Comparison of ENCODE assay signal across 33 cellular contexts in genomic region chr11:11297578-11297977, GRCh38. TPM values are rescaled to one million over a fixed set of nuclear protein-coding genes. Genes with fewer than 3 reads are reported as not detected.
DNase-seq lines count a peak whose midpoint lies in the region; ATAC-seq and TF ChIP-seq lines count a peak whose summit lies in the region.
"Had no signal": no experiment of that assay in that cellular context is flagged by ENCODE, and none has a peak within 500 bp of the region (broad histone marks: within the 10 kb centered on the region; RNA-seq: fewer than 3 reads in every experiment).

No MANE protein-coding gene starts in this region.

- H3K36me3 Mint-ChIP-seq in activated CD4-positive, alpha-beta memory T cell treated with anti-CD3 and anti-CD28 coated beads for 36 hours = no peaks in the 10 kb centered on the region
- no peaks in the 10 kb centered on the region for H3K36me3 Mint-ChIP-seq in activated CD4-positive, alpha-beta memory T cell treated with anti-CD3 and anti-CD28 coated beads, Interleukin-2, amount 10 ng/mL, durations not matched to agents 7 days and 5 days (ENCODE audit: low read depth)
- H3K36me3 Mint-ChIP-seq: CD4-positive, alpha-beta memory T cell; mesothelial cell of epicardium; naive B cell had no signal

- H3K18ac ChIP-seq in neuronal stem cell (ENCODE audit: low read length) = peak overlapping the region; percentile 49

- no peak overlapping the region for H3K9ac ChIP-seq in neuronal stem cell (ENCODE audit: low read depth, low read length, poor library complexity)

- no peak overlapping the region for H2BK12ac ChIP-seq in neuronal stem cell (ENCODE audit: low read length)

- H3K23ac ChIP-seq in neuronal stem cell (ENCODE audit: low read depth, low read length, poor library complexity) = no peak overlapping the region

- no peak overlapping the region for H2AFZ ChIP-seq in neuronal stem cell (ENCODE audit: low read length)
- H2AFZ ChIP-seq in osteoblast (ENCODE audit: low read length) = no peak overlapping the region

- ATAC-seq in RWPE2 (ENCODE audit: low read depth) (0 out of 3 replicates have a peak, but pooled peaks have one; percentile 14), esophagus mucosa (no peak)
- ATAC-seq: A549; effector memory CD8-positive, alpha-beta T cell; HCT116; HepG2; psoas muscle had no signal

- peak; percentile 14 for DNase-seq in activated CD4-positive, alpha-beta memory T cell treated with anti-CD3 and anti-CD28 coated beads for 36 hours
- no peak for DNase-seq in activated CD4-positive, alpha-beta memory T cell treated with anti-CD3 and anti-CD28 coated beads, Interleukin-2, amount 10 ng/mL, durations not matched to agents 7 days and 5 days
- DNase-seq in RWPE2 (ENCODE audit: low spot score) (no peak), neuronal stem cell (ENCODE audit: low spot score) (no peak), osteoblast (ENCODE audit: insufficient read length, low spot score, missing footprints) (no peak), NOMO-1 treated with dmso at 0.1 percent for 144 hours (lab: John Stamatoyannopoulos, UW; ENCODE audit: unreplicated experiment) (no peak)
- DNase-seq: activated CD4-positive, alpha-beta T cell treated with anti-CD3 and anti-CD28 coated beads, Interleukin-2, amount 50 U/mL, for 1 hour; activated CD4-positive, CD25-positive, alpha-beta regulatory T cell; activated naive CD4-positive, alpha-beta T cell treated with Interleukin-2 at 50 U/mL for 16 hours; CD4-positive, alpha-beta memory T cell; central memory CD4-positive, alpha-beta T cell; cortex of kidney; effector memory CD8-positive, alpha-beta T cell; erythroblast; heart left ventricle; islet precursor cell; Kasumi-1; naive B cell; NCI-H1930; NCI-H226; NCI-H774; psoas muscle; RPMI8226; stimulated activated CD4-positive, alpha-beta T cell treated with anti-CD3 and anti-CD28 coated beads, Interleukin-4, amount 100 ng/mL, for 24 hours; T-helper 1 cell; transverse colon had no signal

- H3K4me2 ChIP-seq in neuronal stem cell (ENCODE audit: insufficient read depth, low read length, poor library complexity, severe bottlenecking) = no peak overlapping the region
- no peak overlapping the region for H3K4me2 ChIP-seq in osteoblast (ENCODE audit: insufficient read depth, low read length)
- H3K4me2 ChIP-seq: A549 had no signal

- no peak overlapping the region for H2BK120ac ChIP-seq in neuronal stem cell (ENCODE audit: low read depth, low read length)

- H3K36me3 ChIP-seq in HEK293 (ENCODE audit: control insufficient read depth in 2 of 2, insufficient read depth in 1 of 2, low read length in 2 of 2) (no peaks in the 10 kb centered on the region), RWPE2 (ENCODE audit: low read depth) (no peaks in the 10 kb centered on the region), neuronal stem cell (replicated peaks in 1 of 2; ENCODE audit: control insufficient read depth in 2 of 2, insufficient read depth in 2 of 2, low read length in 2 of 2) (no peaks in the 10 kb centered on the region), osteoblast (ENCODE audit: insufficient read depth, low read length) (no peaks in the 10 kb centered on the region)
- H3K36me3 ChIP-seq: transverse colon had no signal

- H4K20me1 ChIP-seq in osteoblast (ENCODE audit: insufficient read depth, low read length) = no peaks in the 10 kb centered on the region

- no peaks in the 10 kb centered on the region for H3K4me1 Mint-ChIP-seq in activated CD4-positive, alpha-beta memory T cell treated with anti-CD3 and anti-CD28 coated beads for 36 hours (ENCODE audit: low read depth)
- no peaks in the 10 kb centered on the region for H3K4me1 Mint-ChIP-seq in activated CD4-positive, alpha-beta memory T cell treated with anti-CD3 and anti-CD28 coated beads, Interleukin-2, amount 10 ng/mL, durations not matched to agents 7 days and 5 days
- H3K4me1 Mint-ChIP-seq: B cell; CD4-positive, alpha-beta memory T cell; naive B cell had no signal

- intact Hi-C loops in activated CD4-positive, alpha-beta memory T cell treated with anti-CD3 and anti-CD28 coated beads for 36 hours (cut with micrococcal nuclease) = no loop called here

- no peaks in the 10 kb centered on the region for H3K27me3 ChIP-seq in RWPE2 (ENCODE audit: insufficient read depth, poor library complexity, severe bottlenecking)
- no peaks in the 10 kb centered on the region for H3K27me3 ChIP-seq in neuronal stem cell (ENCODE audit: control insufficient read depth in 3 of 3, insufficient read depth in 3 of 3, low read depth in 1 of 3, low read length in 3 of 3)
- H3K27me3 ChIP-seq in osteoblast (ENCODE audit: insufficient read depth, low read length) = peaks cover 11% of the 10 kb centered on the region
- H3K27me3 ChIP-seq: heart left ventricle, transverse colon had no signal

- POLR2A ChIA-PET in activated CD4-positive, alpha-beta memory T cell treated with anti-CD3 and anti-CD28 coated beads for 36 hours (lab: Charles Lee) = no interaction called here
- POLR2A ChIA-PET in activated CD4-positive, alpha-beta memory T cell treated with anti-CD3 and anti-CD28 coated beads, Interleukin-2, amount 10 ng/mL, durations not matched to agents 7 days and 5 days (lab: Charles Lee) = no interaction called here
- POLR2A ChIA-PET in HEK293 (lab: Yijun Ruan, JAX) = no interaction called here

- no peaks in the 10 kb centered on the region for H3K79me1 ChIP-seq in neuronal stem cell (ENCODE audit: low read depth, low read length)

- H4K8ac ChIP-seq in neuronal stem cell (ENCODE audit: low read depth, low read length) = no peak overlapping the region

- no peak overlapping the region for H4K91ac ChIP-seq in neuronal stem cell (ENCODE audit: low read depth, low read length, poor library complexity)

- H2BK15ac ChIP-seq in neuronal stem cell (ENCODE audit: low read length) = no peak overlapping the region

- H2BK5ac ChIP-seq in neuronal stem cell (ENCODE audit: low read length) = no peak overlapping the region

- no peaks in the 10 kb centered on the region for H3K9me3 Mint-ChIP-seq in activated CD4-positive, alpha-beta memory T cell treated with anti-CD3 and anti-CD28 coated beads for 36 hours
- no peaks in the 10 kb centered on the region for H3K9me3 Mint-ChIP-seq in activated CD4-positive, alpha-beta memory T cell treated with anti-CD3 and anti-CD28 coated beads, Interleukin-2, amount 10 ng/mL, durations not matched to agents 7 days and 5 days
- H3K9me3 Mint-ChIP-seq: CD4-positive, alpha-beta memory T cell; effector memory CD8-positive, alpha-beta T cell; mesothelial cell of epicardium had no signal

- no peaks in the 10 kb centered on the region for H3K9me3 ChIP-seq in HEK293 (ENCODE audit: control insufficient read depth, insufficient read depth, low read depth, low read length)
- H3K9me3 ChIP-seq in RWPE2 (ENCODE audit: severe bottlenecking) = no peaks in the 10 kb centered on the region
- H3K9me3 ChIP-seq in neuronal stem cell (replicated peaks in 1 of 2; ENCODE audit: control insufficient read depth in 2 of 2, insufficient read depth in 1 of 2, low read depth in 1 of 2, low read length in 2 of 2) = no peaks in the 10 kb centered on the region
- no peaks in the 10 kb centered on the region for H3K9me3 ChIP-seq in osteoblast (ENCODE audit: low read depth, low read length)
- H3K9me3 ChIP-seq: A549, heart left ventricle, psoas muscle, transverse colon had no signal

- CTCF ChIA-PET in activated CD4-positive, alpha-beta memory T cell treated with anti-CD3 and anti-CD28 coated beads for 36 hours (lab: Charles Lee) = no interaction called here
- CTCF ChIA-PET in activated CD4-positive, alpha-beta memory T cell treated with anti-CD3 and anti-CD28 coated beads, Interleukin-2, amount 10 ng/mL, durations not matched to agents 7 days and 5 days (lab: Charles Lee) = no interaction called here
- CTCF ChIA-PET in HEK293 (lab: Yijun Ruan, JAX) = no interaction called here

- H3K14ac ChIP-seq in neuronal stem cell (ENCODE audit: low read length) = no peak overlapping the region

- no peak overlapping the region for H3K27ac Mint-ChIP-seq in activated CD4-positive, alpha-beta memory T cell treated with anti-CD3 and anti-CD28 coated beads for 36 hours
- no peak overlapping the region for H3K27ac Mint-ChIP-seq in activated CD4-positive, alpha-beta memory T cell treated with anti-CD3 and anti-CD28 coated beads, Interleukin-2, amount 10 ng/mL, durations not matched to agents 7 days and 5 days
- H3K27ac Mint-ChIP-seq: B cell; CD4-positive, alpha-beta memory T cell; effector memory CD8-positive, alpha-beta T cell; mesothelial cell of epicardium; naive B cell had no signal

- H3K4ac ChIP-seq in neuronal stem cell (ENCODE audit: low read length) = no peak overlapping the region

- no peak overlapping the region for H2AK5ac ChIP-seq in neuronal stem cell (ENCODE audit: low read depth, low read length)

- no peak for TF ChIP-seq CTCF in HEK293 (tag by site-specific recombination; IDR thresholded peaks at IDR 0.05)
- no peak for TF ChIP-seq CTCF in RWPE2 (IDR thresholded peaks at IDR 0.05; ENCODE audit: poor library complexity, severe bottlenecking)
- TF ChIP-seq CTCF in osteoblast (IDR thresholded peaks at IDR 0.05; ENCODE audit: extremely low read depth, low read depth, low read length) = no peak

- no peak overlapping the region for H3K4me3 ChIP-seq in HEK293 (ENCODE audit: low read depth, low read length)
- H3K4me3 ChIP-seq in RWPE2 (ENCODE audit: severe bottlenecking) = no peak overlapping the region
- H3K4me3 ChIP-seq in neuronal stem cell (ENCODE audit: low read length in 2 of 2) = no peak overlapping the region
- no peak overlapping the region for H3K4me3 ChIP-seq in osteoblast (ENCODE audit: insufficient read depth, low read length)
- H3K4me3 ChIP-seq: A549, heart left ventricle, psoas muscle, transverse colon had no signal

- WGBS in neuronal stem cell (ENCODE audit: extremely low coverage in 2 of 2, insufficient read length in 2 of 2, insufficient replicate concordance in 1 of 2), 2 donors = no CpG with 5 or more reads among the region's 6 CpGs

- H3K27me3 Mint-ChIP-seq in activated CD4-positive, alpha-beta memory T cell treated with anti-CD3 and anti-CD28 coated beads for 36 hours = no peaks in the 10 kb centered on the region
- H3K27me3 Mint-ChIP-seq in activated CD4-positive, alpha-beta memory T cell treated with anti-CD3 and anti-CD28 coated beads, Interleukin-2, amount 10 ng/mL, durations not matched to agents 7 days and 5 days = peaks cover 2% of the 10 kb centered on the region

- H3K4me1 ChIP-seq in HEK293 (ENCODE audit: control insufficient read depth, insufficient read depth, low read length) (no peaks in the 10 kb centered on the region), RWPE2 (ENCODE audit: insufficient read depth, poor library complexity, severe bottlenecking) (no peaks in the 10 kb centered on the region), neuronal stem cell (ENCODE audit: control insufficient read depth in 2 of 2, insufficient read depth in 1 of 2, low read depth in 1 of 2, low read length in 2 of 2) (no peaks in the 10 kb centered on the region), osteoblast (ENCODE audit: insufficient read depth, low read length) (no peaks in the 10 kb centered on the region)
- H3K4me1 ChIP-seq: A549, psoas muscle, transverse colon had no signal

- H3K27ac ChIP-seq in HEK293 (ENCODE audit: extremely low read depth, low read depth, low read length) (no peak overlapping the region), RWPE2 (ENCODE audit: poor library complexity, severe bottlenecking) (no peak overlapping the region), neuronal stem cell (replicated peaks; ENCODE audit: low read length) (no peak overlapping the region), osteoblast (ENCODE audit: low read depth, low read length) (no peak overlapping the region)
- H3K27ac ChIP-seq: A549, heart left ventricle, psoas muscle, transverse colon had no signal

- no peaks in the 10 kb centered on the region for H3K79me2 ChIP-seq in osteoblast (ENCODE audit: insufficient read depth, low read length)

- H3K4me3 Mint-ChIP-seq in activated CD4-positive, alpha-beta memory T cell treated with anti-CD3 and anti-CD28 coated beads for 36 hours = no peak overlapping the region
- no peak overlapping the region for H3K4me3 Mint-ChIP-seq in activated CD4-positive, alpha-beta memory T cell treated with anti-CD3 and anti-CD28 coated beads, Interleukin-2, amount 10 ng/mL, durations not matched to agents 7 days and 5 days
- H3K4me3 Mint-ChIP-seq: B cell; CD4-positive, alpha-beta memory T cell; effector memory CD8-positive, alpha-beta T cell; mesothelial cell of epicardium; naive B cell had no signal

RNA-seq across cellular contexts. Expression of gene CSNK2A3, which starts 55.5 kb away (rescaled TPM):
- total RNA-seq in activated CD4-positive, alpha-beta memory T cell treated with anti-CD3 and anti-CD28 coated beads for 36 hours = 1 to 10 TPM; 2.2 TPM
- 1 to 10 TPM; 1.9 to 3.0 TPM for total RNA-seq in activated CD4-positive, alpha-beta memory T cell treated with anti-CD3 and anti-CD28 coated beads, Interleukin-2, amount 10 ng/mL, durations not matched to agents 7 days and 5 days
- 1.9 TPM for polyA plus RNA-seq in neuronal stem cell (2013, experiment 1 of 2)
- polyA plus RNA-seq in neuronal stem cell (2013, experiment 2 of 2) = 2.4 TPM
- total RNA-seq in esophagus mucosa = 0.84 TPM
- total RNA-seq in osteoblast = 2.1 and 2.2 TPM in 2 replicates
